ENCODE assay signal across 16 cellular contexts in the genomic region with DNA sequence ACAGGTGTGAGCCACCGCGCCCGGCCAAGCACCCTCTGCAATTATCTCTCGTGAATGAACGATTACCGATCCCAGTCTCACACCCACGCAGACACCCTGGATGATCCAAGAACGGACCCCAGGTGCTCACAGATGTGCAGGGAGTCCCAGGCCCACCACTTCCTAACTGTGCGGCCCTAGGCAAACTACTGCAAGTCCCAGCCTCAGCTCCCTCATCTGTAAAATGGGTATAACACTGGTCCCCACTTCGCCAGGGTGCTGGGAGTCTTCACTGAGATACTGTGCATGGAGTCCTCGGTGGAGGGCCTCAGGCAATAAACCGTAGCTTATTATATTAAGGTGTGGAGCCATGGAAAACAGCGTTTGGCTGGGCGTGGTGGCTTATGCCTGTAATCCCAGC.
"Had no signal": no experiment of that assay in that cellular context is flagged by ENCODE, and none has a peak within 500 bp of the region (broad histone marks: within the 10 kb centered on the region; RNA-seq: fewer than 3 reads in every experiment).

No MANE protein-coding gene starts in this region.

- H3K9me3 Mint-ChIP-seq: naive thymus-derived CD4-positive, alpha-beta T cell; nephron progenitor cell had no signal

- H3K36me3 Mint-ChIP-seq: naive thymus-derived CD4-positive, alpha-beta T cell had no signal

- H3K9me3 ChIP-seq: heart right ventricle, tibial artery, upper lobe of right lung, vagina had no signal

- H3K4me3 ChIP-seq: heart right ventricle, tibial artery, upper lobe of right lung, vagina had no signal

- H3K27ac ChIP-seq: heart right ventricle, tibial artery, upper lobe of right lung, vagina had no signal

- H3K27ac Mint-ChIP-seq: nephron progenitor cell had no signal

- H3K27me3 ChIP-seq: heart right ventricle, tibial artery, upper lobe of right lung, vagina had no signal

- DNase-seq: cortex of kidney; effector memory CD4-positive, alpha-beta T cell; heart right ventricle; hypothalamus; islet precursor cell; mammary epithelial cell; naive thymus-derived CD4-positive, alpha-beta T cell; nephron progenitor cell; small intestine; stimulated activated CD4-positive, alpha-beta T cell treated with anti-CD3 and anti-CD28 coated beads, Interleukin-12 subunit alpha, Interleukin-12 subunit beta, amount 100 ng/mL, for 4 hours; stimulated activated naive CD8-positive, alpha-beta T cell treated with anti-CD3 and anti-CD28 coated beads, Interleukin-15, Interleukin-2, amounts not matched to agents 100 U/mL and 50 U/mL, for 24 hours; tibial artery; upper lobe of right lung had no signal

- H3K27me3 Mint-ChIP-seq: naive thymus-derived CD4-positive, alpha-beta T cell had no signal

- ATAC-seq: esophagus mucosa; heart right ventricle; left lobe of liver; naive thymus-derived CD4-positive, alpha-beta T cell; stimulated activated naive CD8-positive, alpha-beta T cell treated with anti-CD3 and anti-CD28 coated beads, Interleukin-15, Interleukin-2, amounts not matched to agents 100 U/mL and 50 U/mL, for 24 hours; upper lobe of right lung had no signal

- H3K4me3 Mint-ChIP-seq: naive thymus-derived CD4-positive, alpha-beta T cell; nephron progenitor cell had no signal

- H3K36me3 ChIP-seq: vagina had no signal
